In the genomic region with DNA sequence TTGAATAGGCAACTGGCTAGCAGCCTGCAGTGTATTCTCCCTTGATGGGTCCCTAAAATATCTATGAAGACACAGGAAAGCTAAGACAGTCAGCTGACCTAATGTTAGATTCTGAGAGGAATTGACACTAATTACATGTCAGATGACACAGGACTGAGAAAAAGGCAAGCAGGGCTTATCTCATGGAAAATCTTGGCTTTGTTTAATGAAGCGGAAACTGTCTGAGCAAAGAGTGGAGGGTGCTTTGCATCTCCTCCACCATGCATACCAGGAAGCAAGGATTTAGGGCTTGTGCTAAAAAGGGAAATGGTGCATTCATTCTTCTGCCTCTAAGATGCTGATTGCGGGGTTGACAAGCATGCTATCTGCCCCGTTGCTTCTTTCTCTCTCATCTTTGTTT, we compare ENCODE assay signal across 1 cellular context.
TF ChIP-seq lines count a peak whose summit lies in the region.

No MANE protein-coding gene starts in this region.

TF ChIP-seq in GM23338, 12 proteins besides CTCF, POLR2A, EP300 and RAD21 (continued from another document):
- TF ChIP-seq, protein P1, sequence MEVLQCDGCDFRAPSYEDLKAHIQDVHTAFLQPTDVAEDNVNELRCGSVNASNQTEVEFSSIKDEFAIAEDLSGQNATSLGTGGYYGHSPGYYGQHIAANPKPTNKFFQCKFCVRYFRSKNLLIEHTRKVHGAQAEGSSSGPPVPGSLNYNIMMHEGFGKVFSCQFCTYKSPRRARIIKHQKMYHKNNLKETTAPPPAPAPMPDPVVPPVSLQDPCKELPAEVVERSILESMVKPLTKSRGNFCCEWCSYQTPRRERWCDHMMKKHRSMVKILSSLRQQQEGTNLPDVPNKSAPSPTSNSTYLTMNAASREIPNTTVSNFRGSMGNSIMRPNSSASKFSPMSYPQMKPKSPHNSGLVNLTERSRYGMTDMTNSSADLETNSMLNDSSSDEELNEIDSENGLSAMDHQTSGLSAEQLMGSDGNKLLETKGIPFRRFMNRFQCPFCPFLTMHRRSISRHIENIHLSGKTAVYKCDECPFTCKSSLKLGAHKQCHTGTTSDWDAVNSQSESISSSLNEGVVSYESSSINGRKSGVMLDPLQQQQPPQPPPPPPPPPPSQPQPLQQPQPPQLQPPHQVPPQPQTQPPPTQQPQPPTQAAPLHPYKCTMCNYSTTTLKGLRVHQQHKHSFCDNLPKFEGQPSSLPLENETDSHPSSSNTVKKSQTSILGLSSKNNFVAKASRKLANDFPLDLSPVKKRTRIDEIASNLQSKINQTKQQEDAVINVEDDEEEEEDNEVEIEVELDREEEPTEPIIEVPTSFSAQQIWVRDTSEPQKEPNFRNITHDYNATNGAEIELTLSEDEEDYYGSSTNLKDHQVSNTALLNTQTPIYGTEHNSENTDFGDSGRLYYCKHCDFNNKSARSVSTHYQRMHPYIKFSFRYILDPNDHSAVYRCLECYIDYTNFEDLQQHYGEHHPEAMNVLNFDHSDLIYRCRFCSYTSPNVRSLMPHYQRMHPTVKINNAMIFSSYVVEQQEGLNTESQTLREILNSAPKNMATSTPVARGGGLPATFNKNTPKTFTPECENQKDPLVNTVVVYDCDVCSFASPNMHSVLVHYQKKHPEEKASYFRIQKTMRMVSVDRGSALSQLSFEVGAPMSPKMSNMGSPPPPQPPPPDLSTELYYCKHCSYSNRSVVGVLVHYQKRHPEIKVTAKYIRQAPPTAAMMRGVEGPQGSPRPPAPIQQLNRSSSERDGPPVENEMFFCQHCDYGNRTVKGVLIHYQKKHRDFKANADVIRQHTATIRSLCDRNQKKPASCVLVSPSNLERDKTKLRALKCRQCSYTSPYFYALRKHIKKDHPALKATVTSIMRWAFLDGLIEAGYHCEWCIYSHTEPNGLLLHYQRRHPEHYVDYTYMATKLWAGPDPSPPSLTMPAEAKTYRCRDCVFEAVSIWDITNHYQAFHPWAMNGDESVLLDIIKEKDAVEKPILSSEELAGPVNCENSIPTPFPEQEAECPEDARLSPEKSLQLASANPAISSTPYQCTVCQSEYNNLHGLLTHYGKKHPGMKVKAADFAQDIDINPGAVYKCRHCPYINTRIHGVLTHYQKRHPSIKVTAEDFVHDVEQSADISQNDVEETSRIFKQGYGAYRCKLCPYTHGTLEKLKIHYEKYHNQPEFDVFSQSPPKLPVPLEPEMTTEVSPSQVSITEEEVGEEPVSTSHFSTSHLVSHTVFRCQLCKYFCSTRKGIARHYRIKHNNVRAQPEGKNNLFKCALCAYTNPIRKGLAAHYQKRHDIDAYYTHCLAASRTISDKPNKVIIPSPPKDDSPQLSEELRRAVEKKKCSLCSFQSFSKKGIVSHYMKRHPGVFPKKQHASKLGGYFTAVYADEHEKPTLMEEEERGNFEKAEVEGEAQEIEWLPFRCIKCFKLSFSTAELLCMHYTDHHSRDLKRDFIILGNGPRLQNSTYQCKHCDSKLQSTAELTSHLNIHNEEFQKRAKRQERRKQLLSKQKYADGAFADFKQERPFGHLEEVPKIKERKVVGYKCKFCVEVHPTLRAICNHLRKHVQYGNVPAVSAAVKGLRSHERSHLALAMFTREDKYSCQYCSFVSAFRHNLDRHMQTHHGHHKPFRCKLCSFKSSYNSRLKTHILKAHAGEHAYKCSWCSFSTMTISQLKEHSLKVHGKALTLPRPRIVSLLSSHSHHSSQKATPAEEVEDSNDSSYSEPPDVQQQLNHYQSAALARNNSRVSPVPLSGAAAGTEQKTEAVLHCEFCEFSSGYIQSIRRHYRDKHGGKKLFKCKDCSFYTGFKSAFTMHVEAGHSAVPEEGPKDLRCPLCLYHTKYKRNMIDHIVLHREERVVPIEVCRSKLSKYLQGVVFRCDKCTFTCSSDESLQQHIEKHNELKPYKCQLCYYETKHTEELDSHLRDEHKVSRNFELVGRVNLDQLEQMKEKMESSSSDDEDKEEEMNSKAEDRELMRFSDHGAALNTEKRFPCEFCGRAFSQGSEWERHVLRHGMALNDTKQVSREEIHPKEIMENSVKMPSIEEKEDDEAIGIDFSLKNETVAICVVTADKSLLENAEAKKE (CRISPR knock-in tag; IDR thresholded peaks at IDR 0.05): no peak
- TF ChIP-seq, protein P2, sequence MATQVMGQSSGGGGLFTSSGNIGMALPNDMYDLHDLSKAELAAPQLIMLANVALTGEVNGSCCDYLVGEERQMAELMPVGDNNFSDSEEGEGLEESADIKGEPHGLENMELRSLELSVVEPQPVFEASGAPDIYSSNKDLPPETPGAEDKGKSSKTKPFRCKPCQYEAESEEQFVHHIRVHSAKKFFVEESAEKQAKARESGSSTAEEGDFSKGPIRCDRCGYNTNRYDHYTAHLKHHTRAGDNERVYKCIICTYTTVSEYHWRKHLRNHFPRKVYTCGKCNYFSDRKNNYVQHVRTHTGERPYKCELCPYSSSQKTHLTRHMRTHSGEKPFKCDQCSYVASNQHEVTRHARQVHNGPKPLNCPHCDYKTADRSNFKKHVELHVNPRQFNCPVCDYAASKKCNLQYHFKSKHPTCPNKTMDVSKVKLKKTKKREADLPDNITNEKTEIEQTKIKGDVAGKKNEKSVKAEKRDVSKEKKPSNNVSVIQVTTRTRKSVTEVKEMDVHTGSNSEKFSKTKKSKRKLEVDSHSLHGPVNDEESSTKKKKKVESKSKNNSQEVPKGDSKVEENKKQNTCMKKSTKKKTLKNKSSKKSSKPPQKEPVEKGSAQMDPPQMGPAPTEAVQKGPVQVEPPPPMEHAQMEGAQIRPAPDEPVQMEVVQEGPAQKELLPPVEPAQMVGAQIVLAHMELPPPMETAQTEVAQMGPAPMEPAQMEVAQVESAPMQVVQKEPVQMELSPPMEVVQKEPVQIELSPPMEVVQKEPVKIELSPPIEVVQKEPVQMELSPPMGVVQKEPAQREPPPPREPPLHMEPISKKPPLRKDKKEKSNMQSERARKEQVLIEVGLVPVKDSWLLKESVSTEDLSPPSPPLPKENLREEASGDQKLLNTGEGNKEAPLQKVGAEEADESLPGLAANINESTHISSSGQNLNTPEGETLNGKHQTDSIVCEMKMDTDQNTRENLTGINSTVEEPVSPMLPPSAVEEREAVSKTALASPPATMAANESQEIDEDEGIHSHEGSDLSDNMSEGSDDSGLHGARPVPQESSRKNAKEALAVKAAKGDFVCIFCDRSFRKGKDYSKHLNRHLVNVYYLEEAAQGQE (IDR thresholded peaks at IDR 0.05; ENCODE audit: unreplicated experiment): no peak
- TF ChIP-seq JUNB (IDR thresholded peaks at IDR 0.05; ENCODE audit: unreplicated experiment): no peak
- no peak for TF ChIP-seq EZH2phosphoT487 (IDR thresholded peaks at IDR 0.05; ENCODE audit: unreplicated experiment)
- TF ChIP-seq STAT1 (IDR thresholded peaks at IDR 0.05; ENCODE audit: unreplicated experiment): no peak
- TF ChIP-seq POLR2AphosphoS5 (IDR thresholded peaks at IDR 0.05; ENCODE audit: low read depth): no peak
- no peak for TF ChIP-seq EZH2 (IDR thresholded peaks at IDR 0.05; ENCODE audit: low read depth, unreplicated experiment)
- TF ChIP-seq NANOG (IDR thresholded peaks at IDR 0.05; ENCODE audit: borderline replicate concordance): no peak
- TF ChIP-seq ZNF331 (CRISPR knock-in tag; IDR thresholded peaks at IDR 0.05; ENCODE audit: low read depth): no peak
- no peak for TF ChIP-seq ZNF114 (CRISPR knock-in tag; IDR thresholded peaks at IDR 0.05)
TF ChIP-seq in GM23338: peak in this region for 0.
